In the genomic region with DNA sequence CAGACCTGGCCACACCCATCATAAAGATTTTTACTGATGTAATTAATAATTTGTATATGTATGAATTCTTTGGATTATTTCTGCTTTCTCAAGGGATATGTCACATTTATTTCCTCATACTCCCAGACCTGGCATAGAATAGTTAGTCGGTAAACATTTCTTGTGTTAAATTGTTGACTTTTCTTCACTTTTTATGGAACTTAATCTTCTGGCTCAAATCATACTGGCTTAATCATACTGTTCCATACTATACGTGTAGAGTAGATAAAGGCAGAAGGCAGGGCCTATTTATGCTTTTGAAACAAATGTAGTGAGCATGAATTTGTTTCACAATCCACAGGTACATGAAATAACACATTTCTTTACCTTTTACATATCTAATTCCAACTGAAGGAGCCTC, we compare ENCODE assay signal across 24 cellular contexts.
A peak's percentile ranks its signal among the peaks of the same experiment; 100 is the strongest.
DNase-seq lines count a peak whose midpoint lies in the region; ATAC-seq and TF ChIP-seq lines count a peak whose summit lies in the region.
"Had no signal": no experiment of that assay in that cellular context is flagged by ENCODE, and none has a peak within 500 bp of the region (broad histone marks: within the 10 kb centered on the region; RNA-seq: fewer than 3 reads in every experiment).

No MANE protein-coding gene starts in this region.

- TF ChIP-seq EP300 in gastroesophageal sphincter (IDR thresholded peaks at IDR 0.05) = no peak

- H3F3A ChIP-seq in PC-3 (ENCODE audit: low read length, unreplicated experiment) = no peaks in the 10 kb centered on the region

- H3K9me3 Mint-ChIP-seq in mesothelial cell of epicardium = peaks cover 5% of the 10 kb centered on the region
- peaks cover 0 to 5% (median 1%) of the 10 kb centered on the region in 8 donors for H3K9me3 Mint-ChIP-seq in CD4-positive, alpha-beta memory T cell
- H3K9me3 Mint-ChIP-seq: CD4-positive, alpha-beta T cell had no signal

- no peak for DNase-seq in PC-3
- no peak for DNase-seq in mesothelial cell of epicardium (ENCODE audit: low spot score in 2 of 2, unreplicated experiment in 2 of 2)
- no peak for DNase-seq in tibial artery
- no peak for DNase-seq in CD4-positive, alpha-beta memory T cell
- no peak for DNase-seq in middle frontal gyrus (ENCODE audit: extremely low spot score, low spot score)
- DNase-seq in NAMALWA (ENCODE audit: low spot score) = no peak
- DNase-seq: AML-193; CD4-positive, alpha-beta T cell; CD8-positive, alpha-beta memory T cell; COR-L47; DMS 273 treated with DMSO at 0.1 percent for 48 hours; DMS153; DMS53; DMS79; DND-41; EL; GDM1 had no signal

- 50 to 67% methylated on average over 2 of the region's 2 CpGs for WGBS in gastroesophageal sphincter (ENCODE audit: low coverage in 1 of 2), 2 donors

- CTCF ChIA-PET in PC-3 (lab: Charles Lee) = no interaction called here
- CTCF ChIA-PET in CD4-positive, alpha-beta memory T cell (lab: Charles Lee; ENCODE audit: partially characterized antibody) = no interaction called here

- H3K4me1 ChIP-seq in PC-3 (ENCODE audit: insufficient read depth, low read length) (no peaks in the 10 kb centered on the region), gastroesophageal sphincter (peaks cover 0 to 79% (median 26%) of the 10 kb centered on the region in 3 donors), tibial artery (peaks cover 0 to 84% (median 29%) of the 10 kb centered on the region in 4 donors)
- no peaks in the 10 kb centered on the region for H3K4me1 ChIP-seq in CD4-positive, alpha-beta memory T cell (ENCODE audit: insufficient read depth, low read length)

- no peaks in the 10 kb centered on the region for H3K9me2 ChIP-seq in PC-3 (replicated peaks; ENCODE audit: low read length)

- BruUV-seq in PC-3 (replicated peaks; lab: Mats Ljungman, UMichigan) = no TSS peak

- no peaks in the 10 kb centered on the region for H4K20me1 ChIP-seq in PC-3 (ENCODE audit: low read length)
- H4K20me1 ChIP-seq: BLaER1 treated with 17β-estradiol and CSF1 and Interleukin-3, amounts not matched to agents 10 nM and 100 nM had no signal

- H3K27me3 ChIP-seq in PC-3 (ENCODE audit: low read length) (peaks cover 8% of the 10 kb centered on the region), gastroesophageal sphincter (no peaks in the 10 kb centered on the region), tibial artery (no peaks in the 10 kb centered on the region)
- no peaks in the 10 kb centered on the region for H3K27me3 ChIP-seq in CD4-positive, alpha-beta memory T cell (ENCODE audit: insufficient read depth, low read length)
- H3K27me3 ChIP-seq: BLaER1 treated with 17β-estradiol and CSF1 and Interleukin-3, amounts not matched to agents 10 nM and 100 nM had no signal

- H3K4me3 ChIP-seq in PC-3 (ENCODE audit: low read length) (no peak overlapping the region), gastroesophageal sphincter (no peak overlapping the region), tibial artery (no peak overlapping the region)
- H3K4me3 ChIP-seq in CD4-positive, alpha-beta memory T cell (ENCODE audit: low read length in 2 of 2) = no peak overlapping the region
- H3K4me3 ChIP-seq: A549; BLaER1 treated with 17β-estradiol and CSF1 and Interleukin-3, amounts not matched to agents 10 nM and 100 nM; GM12878 had no signal

- TF ChIP-seq POLR2A in gastroesophageal sphincter (IDR thresholded peaks at IDR 0.05) = no peak

- no peaks in the 10 kb centered on the region for H3K79me2 ChIP-seq in PC-3 (ENCODE audit: low read length)

- H3K27ac ChIP-seq in PC-3 (ENCODE audit: low read length) (no peak overlapping the region), gastroesophageal sphincter (peak overlapping the region in 3 of 4 donors; percentile 9 to 83 (median 70)), tibial artery (peak overlapping the region; percentile 65 to 75)
- no peak overlapping the region for H3K27ac ChIP-seq in CD4-positive, alpha-beta memory T cell (ENCODE audit: low read depth, low read length)
- H3K27ac ChIP-seq: A549, C4-2B had no signal

- intact Hi-C loops in PC-3 (cut with micrococcal nuclease) (no loop called here), tibial artery (cut with DNase I; ENCODE audit: low total_unique reads) (no loop called here)
- intact Hi-C loops in CD4-positive, alpha-beta memory T cell (cut with micrococcal nuclease) = no loop called here

- no peak overlapping the region for H3K9ac ChIP-seq in PC-3 (ENCODE audit: low read length)
- H3K9ac ChIP-seq: BLaER1 treated with 17β-estradiol and CSF1 and Interleukin-3, amounts not matched to agents 10 nM and 100 nM had no signal

- H2AFZ ChIP-seq in PC-3 (ENCODE audit: low read length) = no peak overlapping the region

- peaks cover 49% of the 10 kb centered on the region for H3K4me1 Mint-ChIP-seq in mesothelial cell of epicardium
- H3K4me1 Mint-ChIP-seq in CD4-positive, alpha-beta memory T cell = no peaks in the 10 kb centered on the region
- H3K4me1 Mint-ChIP-seq: CD8-positive, alpha-beta memory T cell had no signal

- ATAC-seq in PC-3 = peak; percentile 54; the same call in 1 of the 2 replicates
- ATAC-seq in gastroesophageal sphincter = no peak
- ATAC-seq in HG03439 (IDR thresholded peaks at IDR 0.05; ENCODE audit: unreplicated experiment) = no peak
- ATAC-seq: A549, GM12878 had no signal

- H3K4me2 ChIP-seq in PC-3 (ENCODE audit: low read length) = no peak overlapping the region
- H3K4me2 ChIP-seq: A549 had no signal

- TF ChIP-seq CTCF in PC-3 (conservative IDR thresholded peaks at IDR 0.05; ENCODE audit: low read depth, low read length) (no peak), gastroesophageal sphincter (IDR thresholded peaks at IDR 0.05) (no peak), mesothelial cell of epicardium (IDR thresholded peaks at IDR 0.05; ENCODE audit: unreplicated experiment) (no peak), tibial artery (IDR thresholded peaks at IDR 0.05) (no peak)

- no peaks in the 10 kb centered on the region for H3K27me3 Mint-ChIP-seq in mesothelial cell of epicardium (ENCODE audit: low read depth)
- peaks cover 1 to 6% of the 10 kb centered on the region in 2 donors for H3K27me3 Mint-ChIP-seq in CD4-positive, alpha-beta memory T cell

- H3K27ac Mint-ChIP-seq in mesothelial cell of epicardium = peak overlapping the region; percentile 5
- H3K27ac Mint-ChIP-seq in CD4-positive, alpha-beta memory T cell = peak overlapping the region in 1 of 7 donors; percentile 26
- H3K27ac Mint-ChIP-seq: B cell; CD4-positive, alpha-beta T cell; CD8-positive, alpha-beta memory T cell had no signal

- no peak overlapping the region for H3K4me3 Mint-ChIP-seq in mesothelial cell of epicardium
- no peak overlapping the region for H3K4me3 Mint-ChIP-seq in CD4-positive, alpha-beta memory T cell
- H3K4me3 Mint-ChIP-seq: B cell; CD4-positive, alpha-beta T cell; CD8-positive, alpha-beta memory T cell had no signal

- no peaks in the 10 kb centered on the region for H3K9me3 ChIP-seq in PC-3 (ENCODE audit: low read length)
- no peaks in the 10 kb centered on the region for H3K9me3 ChIP-seq in gastroesophageal sphincter
- H3K9me3 ChIP-seq in tibial artery = no peaks in the 10 kb centered on the region
- no peaks in the 10 kb centered on the region for H3K9me3 ChIP-seq in CD4-positive, alpha-beta memory T cell (ENCODE audit: control insufficient read depth in 1 of 2, low read length in 2 of 2)
- H3K9me3 ChIP-seq: A549 had no signal

- H3K36me3 Mint-ChIP-seq in mesothelial cell of epicardium = peaks cover 2% of the 10 kb centered on the region
- H3K36me3 Mint-ChIP-seq in CD4-positive, alpha-beta memory T cell = no peaks in the 10 kb centered on the region
- H3K36me3 Mint-ChIP-seq: CD8-positive, alpha-beta memory T cell had no signal

- POLR2A ChIA-PET in PC-3 (lab: Charles Lee; ENCODE audit: unreplicated experiment) = no interaction called here
- POLR2A ChIA-PET in CD4-positive, alpha-beta memory T cell (lab: Charles Lee; ENCODE audit: partially characterized antibody) = no interaction called here

- no peaks in the 10 kb centered on the region for H3K36me3 ChIP-seq in PC-3 (ENCODE audit: low read depth, low read length)
- no peaks in the 10 kb centered on the region for H3K36me3 ChIP-seq in gastroesophageal sphincter
- no peaks in the 10 kb centered on the region for H3K36me3 ChIP-seq in tibial artery
- no peaks in the 10 kb centered on the region for H3K36me3 ChIP-seq in CD4-positive, alpha-beta memory T cell (ENCODE audit: insufficient read depth, low read length)

Comparison
In these comparisons a context has a peak if more than half of its experiments do, and no peak if none do; other contexts are left out.
1. H3K27ac ChIP-seq: peak in gastroesophageal sphincter (3 of 4) and tibial artery (2 of 2); none in PC-3 (single experiment) and CD4-positive, alpha-beta memory T cell (single experiment).